19 cellular contexts compared by ENCODE assay signal in genomic region chr5:9173281-9174048, GRCh38.
DNase-seq lines count a peak whose midpoint lies in the region; ATAC-seq, FAIRE-seq and TF ChIP-seq lines count a peak whose summit lies in the region.
"Had no signal": no experiment of that assay in that cellular context is flagged by ENCODE, and none has a peak within 500 bp of the region (broad histone marks: within the 10 kb centered on the region; RNA-seq: fewer than 3 reads in every experiment).

No MANE protein-coding gene starts in this region.

- no peak overlapping the region for H3K4me3 Mint-ChIP-seq in chondrocyte (ENCODE audit: unreplicated experiment)
- H3K4me3 Mint-ChIP-seq in activated CD4-positive, alpha-beta T cell treated with anti-CD3 and anti-CD28 coated beads, Interleukin-2, amount 10 ng/mL, durations not matched to agents 24 days and 14 days, result no peak overlapping the region
- no peak overlapping the region for H3K4me3 Mint-ChIP-seq in CD4-positive, alpha-beta memory T cell
- H3K4me3 Mint-ChIP-seq: activated B cell treated with CpG ODN at 0.5 μM for 24 hours, IgD-negative memory B cell had no signal

- H3K27ac Mint-ChIP-seq in chondrocyte (ENCODE audit: unreplicated experiment), result peak overlapping the region; percentile 77
- no peak overlapping the region for H3K27ac Mint-ChIP-seq in activated CD4-positive, alpha-beta T cell treated with anti-CD3 and anti-CD28 coated beads, Interleukin-2, amount 10 ng/mL, durations not matched to agents 24 days and 14 days
- H3K27ac Mint-ChIP-seq in CD4-positive, alpha-beta memory T cell, result no peak overlapping the region
- H3K27ac Mint-ChIP-seq: activated B cell treated with CpG ODN at 0.5 μM for 24 hours, IgD-negative memory B cell had no signal

- no peak for ATAC-seq in activated CD4-positive, CD25-positive, alpha-beta regulatory T cell treated with anti-CD3 and anti-CD28 coated beads, Interleukin-2, amount 50 U/mL, for 24 hours
- ATAC-seq: right lobe of liver had no signal

- FAIRE-seq in keratinocyte (lab: Jason Lieb, UNC), result peak; percentile 97
- FAIRE-seq: G401.6 had no signal

- no peaks in the 10 kb centered on the region for H3K36me3 ChIP-seq in keratinocyte (ENCODE audit: control insufficient read depth in 2 of 2, extremely low read depth in 1 of 2, insufficient read depth in 2 of 2, low read length in 2 of 2)
- H3K36me3 ChIP-seq in CD4-positive, alpha-beta memory T cell (ENCODE audit: insufficient read depth, low read length), result no peaks in the 10 kb centered on the region
- H3K36me3 ChIP-seq: cardiac muscle cell, HAP-1, neutrophil, right lobe of liver had no signal

- no peaks in the 10 kb centered on the region for H3K27me3 Mint-ChIP-seq in chondrocyte (ENCODE audit: low read depth)
- H3K27me3 Mint-ChIP-seq in activated CD4-positive, alpha-beta T cell treated with anti-CD3 and anti-CD28 coated beads, Interleukin-2, amount 10 ng/mL, durations not matched to agents 24 days and 14 days, result no peaks in the 10 kb centered on the region
- H3K27me3 Mint-ChIP-seq in CD4-positive, alpha-beta memory T cell, result no peaks in the 10 kb centered on the region
- H3K27me3 Mint-ChIP-seq: activated B cell treated with CpG ODN at 0.5 μM for 24 hours had no signal

- H3K4me1 Mint-ChIP-seq in chondrocyte (ENCODE audit: low read depth), result peaks cover 41% of the 10 kb centered on the region
- H3K4me1 Mint-ChIP-seq in activated CD4-positive, alpha-beta T cell treated with anti-CD3 and anti-CD28 coated beads, Interleukin-2, amount 10 ng/mL, durations not matched to agents 24 days and 14 days, result no peaks in the 10 kb centered on the region
- H3K4me1 Mint-ChIP-seq in CD4-positive, alpha-beta memory T cell, result no peaks in the 10 kb centered on the region
- H3K4me1 Mint-ChIP-seq: activated B cell treated with CpG ODN at 0.5 μM for 24 hours, IgD-negative memory B cell had no signal

- peak overlapping the region; percentile 60 for H3K4me2 ChIP-seq in keratinocyte (ENCODE audit: control insufficient read depth, extremely low read depth, insufficient read depth, low read depth, low read length)

- peaks cover 14% of the 10 kb centered on the region for H3K9me3 Mint-ChIP-seq in chondrocyte (ENCODE audit: low read depth)
- no peaks in the 10 kb centered on the region for H3K9me3 Mint-ChIP-seq in activated CD4-positive, alpha-beta T cell treated with anti-CD3 and anti-CD28 coated beads, Interleukin-2, amount 10 ng/mL, durations not matched to agents 24 days and 14 days
- peaks cover 0 to 7% (median 1%) of the 10 kb centered on the region in 8 donors for H3K9me3 Mint-ChIP-seq in CD4-positive, alpha-beta memory T cell
- H3K9me3 Mint-ChIP-seq: activated B cell treated with CpG ODN at 0.5 μM for 24 hours had no signal

- H3K4me3 ChIP-seq in AG09309 (ENCODE audit: control insufficient read depth, low read depth, low read length), result no peak overlapping the region
- no peak overlapping the region for H3K4me3 ChIP-seq in keratinocyte (ENCODE audit: control insufficient read depth in 2 of 3, extremely low read depth in 1 of 3, insufficient read depth in 2 of 3, low read depth in 1 of 3, low read length in 3 of 3)
- H3K4me3 ChIP-seq in CD4-positive, alpha-beta memory T cell (ENCODE audit: low read length in 2 of 2), result no peak overlapping the region
- H3K4me3 ChIP-seq: cardiac muscle cell, HAP-1, heart left ventricle, right lobe of liver, tibial artery had no signal

- POLR2A ChIA-PET in CD4-positive, alpha-beta memory T cell (lab: Charles Lee; ENCODE audit: partially characterized antibody), result no interaction called here

- intact Hi-C loops in activated CD4-positive, alpha-beta T cell treated with anti-CD3 and anti-CD28 coated beads, Interleukin-2, amount 10 ng/mL, durations not matched to agents 24 days and 14 days (cut with micrococcal nuclease), result no loop called here
- intact Hi-C loops in CD4-positive, alpha-beta memory T cell (cut with micrococcal nuclease), result no loop called here

- peak overlapping the region; percentile 36 for H3K27ac ChIP-seq in keratinocyte (ENCODE audit: control insufficient read depth, insufficient read depth, low read length)
- no peak overlapping the region for H3K27ac ChIP-seq in CD4-positive, alpha-beta memory T cell (ENCODE audit: low read depth, low read length)
- H3K27ac ChIP-seq: cardiac muscle cell, neutrophil, right lobe of liver, tibial artery had no signal

- dilution Hi-C loops in keratinocyte (cut with MboI; ENCODE audit: extremely low pct_ligation_motif_present, low sequenced_read_pairs), result no loop called here

- H3K36me3 Mint-ChIP-seq in chondrocyte (ENCODE audit: low read depth), result peaks cover 24% of the 10 kb centered on the region
- no peaks in the 10 kb centered on the region for H3K36me3 Mint-ChIP-seq in activated CD4-positive, alpha-beta T cell treated with anti-CD3 and anti-CD28 coated beads, Interleukin-2, amount 10 ng/mL, durations not matched to agents 24 days and 14 days (ENCODE audit: low read depth)
- H3K36me3 Mint-ChIP-seq in CD4-positive, alpha-beta memory T cell, result no peaks in the 10 kb centered on the region
- H3K36me3 Mint-ChIP-seq: IgD-negative memory B cell had no signal

- no peaks in the 10 kb centered on the region for H3K27me3 ChIP-seq in keratinocyte (ENCODE audit: control insufficient read depth, extremely low read depth, insufficient read depth, low read length)
- H3K27me3 ChIP-seq in CD4-positive, alpha-beta memory T cell (ENCODE audit: insufficient read depth, low read length), result no peaks in the 10 kb centered on the region
- H3K27me3 ChIP-seq: cardiac muscle cell, heart left ventricle, neutrophil, right lobe of liver, tibial artery had no signal

- H4K20me1 ChIP-seq in keratinocyte (ENCODE audit: control insufficient read depth, extremely low read depth, insufficient read depth, low read length), result no peaks in the 10 kb centered on the region

- CTCF ChIA-PET in CD4-positive, alpha-beta memory T cell (lab: Charles Lee; ENCODE audit: partially characterized antibody), result no interaction called here

- DNase-seq in AG09309 (ENCODE audit: low read depth), result peak; percentile 79
- DNase-seq in M059J (ENCODE audit: low read depth), result peak; percentile 85
- DNase-seq in chondrocyte (ENCODE audit: low spot score), result no peak
- DNase-seq in keratinocyte (ENCODE audit: low read depth, low spot score), result peak; percentile 67
- no peak for DNase-seq in germinal center (ENCODE audit: low spot score)
- DNase-seq in activated CD4-positive, alpha-beta T cell treated with anti-CD3 and anti-CD28 coated beads, Interleukin-2, amount 10 ng/mL, durations not matched to agents 24 days and 14 days, result no peak
- DNase-seq in CD4-positive, alpha-beta memory T cell, result no peak
- DNase-seq: activated B cell treated with CpG ODN at 0.5 μM for 24 hours; heart left ventricle; NK-92 treated with Interleukin-12 subunit alpha and Interleukin-12 subunit beta, amount 100 ng/mL, for 24 hours; right lobe of liver; stimulated activated CD4-positive, alpha-beta T cell treated with anti-CD3 and anti-CD28 coated beads, Interleukin-4, amount 100 ng/mL, for 4 hours; tibial artery had no signal

- H3K9me1 ChIP-seq in keratinocyte (ENCODE audit: control insufficient read depth, extremely low read depth, insufficient read depth, low read length), result no peaks in the 10 kb centered on the region

- peaks cover 11% of the 10 kb centered on the region for H3K9me3 ChIP-seq in keratinocyte (ENCODE audit: control insufficient read depth, low read depth, low read length)
- no peaks in the 10 kb centered on the region for H3K9me3 ChIP-seq in CD4-positive, alpha-beta memory T cell (ENCODE audit: control insufficient read depth in 1 of 2, low read length in 2 of 2)
- H3K9me3 ChIP-seq: HAP-1, neutrophil, right lobe of liver had no signal

- no peak overlapping the region for H3K9ac ChIP-seq in keratinocyte (ENCODE audit: control insufficient read depth, extremely low read depth, insufficient read depth, low read length)

- H2AFZ ChIP-seq in keratinocyte (ENCODE audit: control insufficient read depth, low read length), result peak overlapping the region; percentile 30

- peaks cover 41% of the 10 kb centered on the region for H3K4me1 ChIP-seq in keratinocyte (ENCODE audit: control insufficient read depth, extremely low read depth, insufficient read depth, low read length)
- no peaks in the 10 kb centered on the region for H3K4me1 ChIP-seq in CD4-positive, alpha-beta memory T cell (ENCODE audit: insufficient read depth, low read length)
- H3K4me1 ChIP-seq: HAP-1, right lobe of liver, tibial artery had no signal

- TF ChIP-seq CTCF in AG09309 (IDR thresholded peaks at IDR 0.05; ENCODE audit: control insufficient read depth, insufficient read depth, low read depth, low read length, missing control alignments), result no peak
- no peak for TF ChIP-seq CTCF in chondrocyte (IDR thresholded peaks at IDR 0.05)
- TF ChIP-seq CTCF in keratinocyte (optimal IDR thresholded peaks at IDR 0.05 in 1 of 3, IDR thresholded peaks at IDR 0.05 in 1 of 3, conservative IDR thresholded peaks at IDR 0.05 in 1 of 3; ENCODE audit: extremely low read depth in 1 of 3, insufficient read depth in 2 of 3, low read length in 3 of 3), result no peak

- no peaks in the 10 kb centered on the region for H3K79me2 ChIP-seq in keratinocyte (ENCODE audit: control insufficient read depth, insufficient read depth, low read length)

Comparison
In these comparisons a context has a peak if more than half of its experiments do, and no peak if none do; other contexts are left out.
1. DNase-seq: peak in AG09309 (single experiment), M059J (single experiment) and keratinocyte (single experiment); none in chondrocyte (single experiment), germinal center (single experiment), activated CD4-positive, alpha-beta T cell treated with anti-CD3 and anti-CD28 coated beads, Interleukin-2, amount 10 ng/mL, durations not matched to agents 24 days and 14 days (single experiment) and CD4-positive, alpha-beta memory T cell (0 of 5).